ENCODE assay signal across 8 cellular contexts in the genomic region with DNA sequence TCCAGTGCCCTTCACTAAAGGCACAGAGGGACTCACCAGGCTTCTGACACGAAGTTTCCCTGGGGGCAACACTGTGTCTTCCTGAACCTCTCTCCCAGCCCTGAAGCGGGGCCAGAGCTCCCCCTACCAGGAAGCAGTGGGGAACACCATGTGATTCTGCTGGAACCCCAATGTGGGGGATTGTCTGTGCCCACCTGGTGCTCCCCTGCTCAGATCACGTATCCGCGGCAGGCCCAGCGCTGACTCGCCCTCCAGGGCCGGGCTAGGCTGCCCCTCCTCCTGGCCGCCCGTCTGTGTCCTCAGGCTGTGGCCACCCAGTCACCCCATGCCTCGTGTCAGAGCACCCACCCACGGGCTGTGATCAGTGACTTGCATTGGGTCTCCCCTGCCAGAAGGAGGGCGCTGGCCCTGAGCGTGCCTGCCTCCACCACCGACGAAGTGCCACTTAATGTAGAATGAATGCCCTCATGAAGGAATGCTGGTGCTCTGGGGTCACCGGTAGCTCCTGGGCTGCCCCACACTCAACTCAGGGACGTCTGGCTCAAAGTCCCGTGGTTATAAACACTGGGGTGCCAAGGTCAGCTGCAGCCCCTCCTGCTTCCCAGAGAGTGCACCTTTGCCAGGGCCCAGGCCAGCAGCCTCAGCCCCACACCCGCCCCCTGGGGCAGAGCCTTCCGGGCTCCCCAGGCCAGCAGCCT. TPM values are rescaled to one million over a fixed set of nuclear protein-coding genes. Genes with fewer than 3 reads are reported as not detected.
DNase-seq lines count a peak whose midpoint lies in the region; ATAC-seq and TF ChIP-seq lines count a peak whose summit lies in the region.

No MANE protein-coding gene starts in this region.

- peaks cover 5% of the 10 kb centered on the region for H3K9me3 Mint-ChIP-seq in activated CD4-positive, alpha-beta memory T cell treated with anti-CD3 and anti-CD28 coated beads for 36 hours
- no peaks in the 10 kb centered on the region for H3K9me3 Mint-ChIP-seq in activated CD4-positive, alpha-beta memory T cell treated with anti-CD3 and anti-CD28 coated beads, Interleukin-2, amount 10 ng/mL, durations not matched to agents 7 days and 5 days

- no peak overlapping the region for H3K27ac Mint-ChIP-seq in activated CD4-positive, alpha-beta memory T cell treated with anti-CD3 and anti-CD28 coated beads for 36 hours
- H3K27ac Mint-ChIP-seq in activated CD4-positive, alpha-beta memory T cell treated with anti-CD3 and anti-CD28 coated beads, Interleukin-2, amount 10 ng/mL, durations not matched to agents 7 days and 5 days, result no peak overlapping the region

- no peak overlapping the region for H3K4me3 ChIP-seq in gastroesophageal sphincter

- H3K27me3 ChIP-seq in gastroesophageal sphincter, result peaks cover 16% of the 10 kb centered on the region

- H3K36me3 ChIP-seq in gastroesophageal sphincter, result no peaks in the 10 kb centered on the region

- DNase-seq in activated CD4-positive, alpha-beta memory T cell treated with anti-CD3 and anti-CD28 coated beads for 36 hours, result peak; percentile 38
- DNase-seq in activated CD4-positive, alpha-beta memory T cell treated with anti-CD3 and anti-CD28 coated beads, Interleukin-2, amount 10 ng/mL, durations not matched to agents 7 days and 5 days, result no peak
- peak; percentile 19 for DNase-seq in stimulated activated CD8-positive, alpha-beta memory T cell treated with anti-CD3 and anti-CD28 coated beads, Interleukin-12 subunit alpha, Interleukin-12 subunit beta, amount 100 ng/mL, for 4 hours (ENCODE audit: low read depth)
- DNase-seq in NCI-H146 treated with DMSO at 0.1 percent for 48 hours (lab: John Stamatoyannopoulos, UW; ENCODE audit: unreplicated experiment), result no peak
- DNase-seq in putamen (ENCODE audit: low spot score), result no peak

- CTCF ChIA-PET in activated CD4-positive, alpha-beta memory T cell treated with anti-CD3 and anti-CD28 coated beads for 36 hours (lab: Charles Lee), result interaction anchor here (0.8 kb wide), 1 partner anchor 126 kb away, joined by 3 read pairs; no protein-coding TSS in a partner anchor
- CTCF ChIA-PET in activated CD4-positive, alpha-beta memory T cell treated with anti-CD3 and anti-CD28 coated beads, Interleukin-2, amount 10 ng/mL, durations not matched to agents 7 days and 5 days (lab: Charles Lee), result no interaction called here

- TF ChIP-seq CTCF in gastroesophageal sphincter (IDR thresholded peaks at IDR 0.05), result peak in 1 of 4 experiments; percentile 34

- no peak overlapping the region for H3K4me3 Mint-ChIP-seq in activated CD4-positive, alpha-beta memory T cell treated with anti-CD3 and anti-CD28 coated beads for 36 hours
- no peak overlapping the region for H3K4me3 Mint-ChIP-seq in activated CD4-positive, alpha-beta memory T cell treated with anti-CD3 and anti-CD28 coated beads, Interleukin-2, amount 10 ng/mL, durations not matched to agents 7 days and 5 days

- no peak for TF ChIP-seq EP300 in gastroesophageal sphincter (IDR thresholded peaks at IDR 0.05)

- POLR2A ChIA-PET in activated CD4-positive, alpha-beta memory T cell treated with anti-CD3 and anti-CD28 coated beads for 36 hours (lab: Charles Lee), result interaction anchor here (0.6 kb wide), 1 partner anchor 135 kb away, joined by 4 read pairs; no protein-coding TSS in a partner anchor
- POLR2A ChIA-PET in activated CD4-positive, alpha-beta memory T cell treated with anti-CD3 and anti-CD28 coated beads, Interleukin-2, amount 10 ng/mL, durations not matched to agents 7 days and 5 days (lab: Charles Lee), result no interaction called here

- ATAC-seq in SK-N-SH treated with all-trans-retinoic acid at 6 μM for 48 hours, result peak; percentile 50
- ATAC-seq in gastroesophageal sphincter, result no peak
- no peak for ATAC-seq in GM21526 (IDR thresholded peaks at IDR 0.05; ENCODE audit: low FRiP score, unreplicated experiment)

- TF ChIP-seq POLR2A in gastroesophageal sphincter (IDR thresholded peaks at IDR 0.05), result no peak

- H3K4me1 ChIP-seq in gastroesophageal sphincter, result peaks cover 0 to 17% (median 0%) of the 10 kb centered on the region in 3 donors

- H3K4me1 Mint-ChIP-seq in activated CD4-positive, alpha-beta memory T cell treated with anti-CD3 and anti-CD28 coated beads for 36 hours (ENCODE audit: low read depth), result peaks cover 2% of the 10 kb centered on the region
- no peaks in the 10 kb centered on the region for H3K4me1 Mint-ChIP-seq in activated CD4-positive, alpha-beta memory T cell treated with anti-CD3 and anti-CD28 coated beads, Interleukin-2, amount 10 ng/mL, durations not matched to agents 7 days and 5 days

- H3K27ac ChIP-seq in gastroesophageal sphincter, result peak overlapping the region in 3 of 4 donors; percentile 0 to 29 (median 24)

- H3K27me3 Mint-ChIP-seq in activated CD4-positive, alpha-beta memory T cell treated with anti-CD3 and anti-CD28 coated beads for 36 hours, result peaks cover 7% of the 10 kb centered on the region
- H3K27me3 Mint-ChIP-seq in activated CD4-positive, alpha-beta memory T cell treated with anti-CD3 and anti-CD28 coated beads, Interleukin-2, amount 10 ng/mL, durations not matched to agents 7 days and 5 days, result peaks cover 2% of the 10 kb centered on the region

- H3K9me3 ChIP-seq in gastroesophageal sphincter, result no peaks in the 10 kb centered on the region

- intact Hi-C loops in activated CD4-positive, alpha-beta memory T cell treated with anti-CD3 and anti-CD28 coated beads for 36 hours (cut with micrococcal nuclease), result no loop called here

- no peaks in the 10 kb centered on the region for H3K36me3 Mint-ChIP-seq in activated CD4-positive, alpha-beta memory T cell treated with anti-CD3 and anti-CD28 coated beads for 36 hours
- no peaks in the 10 kb centered on the region for H3K36me3 Mint-ChIP-seq in activated CD4-positive, alpha-beta memory T cell treated with anti-CD3 and anti-CD28 coated beads, Interleukin-2, amount 10 ng/mL, durations not matched to agents 7 days and 5 days (ENCODE audit: low read depth)

- WGBS in gastroesophageal sphincter (ENCODE audit: low coverage in 1 of 2), 2 donors, result 50 to 70% methylated on average over 4 to 6 of the region's 21 CpGs

TF ChIP-seq in SK-N-SH treated with all-trans-retinoic acid at 6 μM for 48 hours, 23 proteins besides CTCF, POLR2A, EP300 and RAD21:
- TF ChIP-seq ESRRG (CRISPR knock-in tag; IDR thresholded peaks at IDR 0.05) (no peak), ZNF70 (CRISPR knock-in tag; IDR thresholded peaks at IDR 0.05) (no peak), SNAI2 (CRISPR knock-in tag; IDR thresholded peaks at IDR 0.05) (no peak), ZNF8 (CRISPR knock-in tag; IDR thresholded peaks at IDR 0.05) (no peak), TOX (CRISPR knock-in tag; IDR thresholded peaks at IDR 0.05; ENCODE audit: borderline replicate concordance) (no peak), ARNTL (CRISPR knock-in tag; IDR thresholded peaks at IDR 0.05; ENCODE audit: borderline replicate concordance, low read depth) (no peak), PPARA (CRISPR knock-in tag; IDR thresholded peaks at IDR 0.05; ENCODE audit: borderline replicate concordance) (no peak), CSDC2 (CRISPR knock-in tag; IDR thresholded peaks at IDR 0.05) (no peak), ISL1 (CRISPR knock-in tag; IDR thresholded peaks at IDR 0.05) (no peak)
- TF ChIP-seq, protein P1, sequence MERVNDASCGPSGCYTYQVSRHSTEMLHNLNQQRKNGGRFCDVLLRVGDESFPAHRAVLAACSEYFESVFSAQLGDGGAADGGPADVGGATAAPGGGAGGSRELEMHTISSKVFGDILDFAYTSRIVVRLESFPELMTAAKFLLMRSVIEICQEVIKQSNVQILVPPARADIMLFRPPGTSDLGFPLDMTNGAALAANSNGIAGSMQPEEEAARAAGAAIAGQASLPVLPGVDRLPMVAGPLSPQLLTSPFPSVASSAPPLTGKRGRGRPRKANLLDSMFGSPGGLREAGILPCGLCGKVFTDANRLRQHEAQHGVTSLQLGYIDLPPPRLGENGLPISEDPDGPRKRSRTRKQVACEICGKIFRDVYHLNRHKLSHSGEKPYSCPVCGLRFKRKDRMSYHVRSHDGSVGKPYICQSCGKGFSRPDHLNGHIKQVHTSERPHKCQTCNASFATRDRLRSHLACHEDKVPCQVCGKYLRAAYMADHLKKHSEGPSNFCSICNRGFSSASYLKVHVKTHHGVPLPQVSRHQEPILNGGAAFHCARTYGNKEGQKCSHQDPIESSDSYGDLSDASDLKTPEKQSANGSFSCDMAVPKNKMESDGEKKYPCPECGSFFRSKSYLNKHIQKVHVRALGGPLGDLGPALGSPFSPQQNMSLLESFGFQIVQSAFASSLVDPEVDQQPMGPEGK (CRISPR knock-in tag; IDR thresholded peaks at IDR 0.05; ENCODE audit: borderline replicate concordance), result no peak
- TF ChIP-seq, protein P2, sequence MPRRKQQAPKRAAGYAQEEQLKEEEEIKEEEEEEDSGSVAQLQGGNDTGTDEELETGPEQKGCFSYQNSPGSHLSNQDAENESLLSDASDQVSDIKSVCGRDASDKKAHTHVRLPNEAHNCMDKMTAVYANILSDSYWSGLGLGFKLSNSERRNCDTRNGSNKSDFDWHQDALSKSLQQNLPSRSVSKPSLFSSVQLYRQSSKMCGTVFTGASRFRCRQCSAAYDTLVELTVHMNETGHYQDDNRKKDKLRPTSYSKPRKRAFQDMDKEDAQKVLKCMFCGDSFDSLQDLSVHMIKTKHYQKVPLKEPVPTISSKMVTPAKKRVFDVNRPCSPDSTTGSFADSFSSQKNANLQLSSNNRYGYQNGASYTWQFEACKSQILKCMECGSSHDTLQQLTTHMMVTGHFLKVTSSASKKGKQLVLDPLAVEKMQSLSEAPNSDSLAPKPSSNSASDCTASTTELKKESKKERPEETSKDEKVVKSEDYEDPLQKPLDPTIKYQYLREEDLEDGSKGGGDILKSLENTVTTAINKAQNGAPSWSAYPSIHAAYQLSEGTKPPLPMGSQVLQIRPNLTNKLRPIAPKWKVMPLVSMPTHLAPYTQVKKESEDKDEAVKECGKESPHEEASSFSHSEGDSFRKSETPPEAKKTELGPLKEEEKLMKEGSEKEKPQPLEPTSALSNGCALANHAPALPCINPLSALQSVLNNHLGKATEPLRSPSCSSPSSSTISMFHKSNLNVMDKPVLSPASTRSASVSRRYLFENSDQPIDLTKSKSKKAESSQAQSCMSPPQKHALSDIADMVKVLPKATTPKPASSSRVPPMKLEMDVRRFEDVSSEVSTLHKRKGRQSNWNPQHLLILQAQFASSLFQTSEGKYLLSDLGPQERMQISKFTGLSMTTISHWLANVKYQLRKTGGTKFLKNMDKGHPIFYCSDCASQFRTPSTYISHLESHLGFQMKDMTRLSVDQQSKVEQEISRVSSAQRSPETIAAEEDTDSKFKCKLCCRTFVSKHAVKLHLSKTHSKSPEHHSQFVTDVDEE (CRISPR knock-in tag; IDR thresholded peaks at IDR 0.05), result no peak

RNA-seq across cellular contexts. Expression of a gene that starts 22.1 kb away (rescaled TPM):
- total RNA-seq in activated CD4-positive, alpha-beta memory T cell treated with anti-CD3 and anti-CD28 coated beads for 36 hours, result 1 to 10 TPM; 6.5 to 6.6 TPM
- total RNA-seq in activated CD4-positive, alpha-beta memory T cell treated with anti-CD3 and anti-CD28 coated beads, Interleukin-2, amount 10 ng/mL, durations not matched to agents 7 days and 5 days, result under 1 TPM; 0.50 to 0.88 TPM
- total RNA-seq in gastroesophageal sphincter, result 1 to 10 TPM in 2 of 4 donors, under 1 TPM in 1, not detected in 1; 0.62 to 2.3 (median 1.2) TPM

Comparison
In these comparisons a context has a peak if more than half of its experiments do, and no peak if none do; other contexts are left out.
1. DNase-seq: peak in activated CD4-positive, alpha-beta memory T cell treated with anti-CD3 and anti-CD28 coated beads for 36 hours (single experiment) and stimulated activated CD8-positive, alpha-beta memory T cell treated with anti-CD3 and anti-CD28 coated beads, Interleukin-12 subunit alpha, Interleukin-12 subunit beta, amount 100 ng/mL, for 4 hours (single experiment); none in activated CD4-positive, alpha-beta memory T cell treated with anti-CD3 and anti-CD28 coated beads, Interleukin-2, amount 10 ng/mL, durations not matched to agents 7 days and 5 days (single experiment), NCI-H146 treated with DMSO at 0.1 percent for 48 hours (single experiment) and putamen (single experiment).